In the genomic region with DNA sequence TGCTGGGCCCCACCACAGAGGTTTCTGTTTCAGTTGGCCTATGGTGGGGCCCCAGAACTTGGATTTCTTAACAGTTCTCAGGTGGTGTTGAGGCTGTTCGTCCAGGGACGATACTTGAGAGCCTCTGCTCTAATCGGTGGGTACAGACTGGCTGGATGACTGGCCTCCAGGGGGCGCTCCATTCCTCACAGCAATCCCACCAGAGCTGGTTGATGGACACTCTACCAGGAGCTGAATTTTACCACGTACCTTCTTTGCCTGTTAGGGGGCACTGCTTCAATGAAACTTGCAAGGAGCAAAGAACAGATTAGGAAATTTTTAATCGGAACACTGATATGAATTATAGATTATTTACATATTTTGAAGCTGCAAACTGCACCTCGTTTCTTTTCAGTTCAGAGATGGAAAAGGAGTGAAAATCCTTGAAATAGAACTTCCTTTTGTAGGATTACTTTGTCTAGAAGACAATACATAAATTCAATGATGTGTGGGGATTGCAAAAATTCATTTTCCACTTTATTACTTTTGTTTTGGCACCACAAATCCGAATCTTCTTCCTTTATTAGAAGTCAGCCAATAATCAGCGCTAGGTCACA, we compare ENCODE assay signal across 8 cellular contexts. TPM values are rescaled to one million over a fixed set of nuclear protein-coding genes. Genes with fewer than 3 reads are reported as not detected.
A peak's percentile ranks its signal among the peaks of the same experiment; 100 is the strongest.
DNase-seq lines count a peak whose midpoint lies in the region; ATAC-seq, FAIRE-seq and TF ChIP-seq lines count a peak whose summit lies in the region.

No MANE protein-coding gene starts in this region.

- H3K27ac ChIP-seq in pancreas (no peak overlapping the region), transverse colon (no peak overlapping the region)

- DNase-seq in ELF-1 (ENCODE audit: low read depth, low spot score) (peak; percentile 83), HuH-7.5 (ENCODE audit: low spot score) (peak; percentile 49), SIG-M5 treated with dmso at 0.1 percent for 504 hours (lab: John Stamatoyannopoulos, UW; ENCODE audit: unreplicated experiment) (peak; percentile 79), activated gamma-delta T cell treated with Interleukin-2 at 50 U/mL for 16 hours (peak; percentile 95), glomerular endothelial cell (ENCODE audit: extremely low read depth, low read depth, low spot score) (peak; percentile 67), pancreas (peak; percentile 71 to 95 (median 85)), transverse colon (peak; percentile 92)

- peak; percentile 100 for ATAC-seq in GM21619 (IDR thresholded peaks at IDR 0.05; ENCODE audit: unreplicated experiment)
- ATAC-seq in pancreas, result peak; percentile 100

- TF ChIP-seq CTCF in pancreas (IDR thresholded peaks at IDR 0.05) (peak; percentile 78 to 94 (median 86)), transverse colon (IDR thresholded peaks at IDR 0.05) (peak; percentile 78 to 91 (median 90))

- in situ Hi-C loops in transverse colon (cut with MboI; ENCODE audit: low pct_ligation_motif_present in 1 of 4, low pct_unique_long_range_greater_than_20kb in 1 of 4, low sequenced_read_pairs in 3 of 4), result loop anchor here in 1 of 4 donors (25.0 kb wide), 1 partner anchor 91 kb away; no protein-coding TSS in a partner anchor

- FAIRE-seq in pancreas (lab: Jason Lieb, UNC), result no peak

- no peaks in the 10 kb centered on the region for H3K4me1 ChIP-seq in pancreas
- H3K4me1 ChIP-seq in transverse colon, result peaks cover 0 to 9% (median 3%) of the 10 kb centered on the region in 4 donors

- 14 to 15% methylated on average over 9 of the region's 9 CpGs for WGBS in pancreas, 2 donors
- WGBS in transverse colon (ENCODE audit: low coverage in 1 of 2), 2 donors, result 23 to 41% methylated on average over 4 to 9 of the region's 9 CpGs

- H3K36me3 ChIP-seq in pancreas, result no peaks in the 10 kb centered on the region
- no peaks in the 10 kb centered on the region for H3K36me3 ChIP-seq in transverse colon

- no peak overlapping the region for H3K4me3 ChIP-seq in pancreas
- no peak overlapping the region for H3K4me3 ChIP-seq in transverse colon

- no peak for TF ChIP-seq EP300 in transverse colon (IDR thresholded peaks at IDR 0.05; ENCODE audit: low read depth)

- no peak for TF ChIP-seq POLR2A in transverse colon (IDR thresholded peaks at IDR 0.05)

- no peaks in the 10 kb centered on the region for H3K9me3 ChIP-seq in pancreas
- no peaks in the 10 kb centered on the region for H3K9me3 ChIP-seq in transverse colon

- intact Hi-C loops in pancreas (cut with DNase I), result no loop called here
- intact Hi-C loops in transverse colon (cut with DNase I; ENCODE audit: low total_unique reads), result no loop called here

- H3K27me3 ChIP-seq in pancreas (no peaks in the 10 kb centered on the region), transverse colon (no peaks in the 10 kb centered on the region)

RNA-seq across cellular contexts. Expression of a gene that starts 44.8 kb away (rescaled TPM):
- total RNA-seq in glomerular endothelial cell (31.9 and 38.4 TPM in 2 replicates), pancreas (10 to 100 TPM in 2 of 6 donors, 1 to 10 TPM in 4; 6.4 to 18.1 (median 7.5) TPM), transverse colon (10 to 100 TPM; 29.9 to 72.8 (median 32.3) TPM)
- 10 to 100 TPM in 1 of 2 donors, 1 to 10 TPM in 1; 6.3 to 13.3 TPM for polyA plus RNA-seq in pancreas
